ENCODE assay signal across 19 cellular contexts in genomic region chr5:131786036-131786435, GRCh38. TPM values are rescaled to one million over a fixed set of nuclear protein-coding genes. Genes with fewer than 3 reads are reported as not detected.
DNase-seq lines count a peak whose midpoint lies in the region; FAIRE-seq and TF ChIP-seq lines count a peak whose summit lies in the region.
"Had no signal": no experiment of that assay in that cellular context is flagged by ENCODE, and none has a peak within 500 bp of the region (broad histone marks: within the 10 kb centered on the region; RNA-seq: fewer than 3 reads in every experiment).

No MANE protein-coding gene starts in this region.

- H3K9me3 ChIP-seq in WERI-Rb-1 (ENCODE audit: severe bottlenecking) (no peaks in the 10 kb centered on the region), tibial artery (no peaks in the 10 kb centered on the region)
- H3K9me3 ChIP-seq: Caco-2 had no signal

- H3K27ac ChIP-seq in WERI-Rb-1 = no peak overlapping the region
- no peak overlapping the region for H3K27ac ChIP-seq in tibial artery
- H3K27ac ChIP-seq: GM23248 had no signal

- intact Hi-C loops in tibial artery (cut with DNase I; ENCODE audit: low total_unique reads) = no loop called here

- DNase-seq in SK-MEL-5 (ENCODE audit: low read depth, low spot score) (peak; percentile 69), foreskin melanocyte (peak; percentile 86), superior temporal gyrus (ENCODE audit: extremely low spot score) (peak; percentile 29), WERI-Rb-1 (no peak), tibial artery (no peak), RKO (ENCODE audit: low spot score) (no peak)
- DNase-seq: C1 segment of cervical spinal cord; Caco-2; CD4-positive, alpha-beta memory T cell; DMS153; DND-41; GDM1; GM23248; H7; HCEC 1CT had no signal

- H3K4me1 ChIP-seq in tibial artery = peaks cover 0 to 52% (median 19%) of the 10 kb centered on the region in 4 donors

- FAIRE-seq in G401.6 (lab: Jason Lieb, UNC) = peak; percentile 11
- FAIRE-seq: GM12891, GM19239, H1 had no signal

- H3K36me3 ChIP-seq in WERI-Rb-1 = no peaks in the 10 kb centered on the region; the same call in 1 of the 2 replicates
- no peaks in the 10 kb centered on the region for H3K36me3 ChIP-seq in tibial artery

- H3K4me3 ChIP-seq in WERI-Rb-1 (ENCODE audit: low read depth, low read length) (no peak overlapping the region), tibial artery (no peak overlapping the region)
- H3K4me3 ChIP-seq: GM23248 had no signal

- TF ChIP-seq CTCF in WERI-Rb-1 (IDR thresholded peaks at IDR 0.05; ENCODE audit: low read depth, low read length) (no peak), tibial artery (IDR thresholded peaks at IDR 0.05) (no peak)

- in situ Hi-C loops in SK-MEL-5 (cut with HindIII; ENCODE audit: low pct_unique_long_range_greater_than_20kb, low sequenced_read_pairs) = no loop called here

- H3K27me3 ChIP-seq in WERI-Rb-1 (ENCODE audit: insufficient read depth, low read depth, severe bottlenecking) (no peaks in the 10 kb centered on the region), tibial artery (no peaks in the 10 kb centered on the region)

RNA-seq across cellular contexts. Expression of gene FNIP1, which starts 10.8 kb away (rescaled TPM):
- total RNA-seq in SK-MEL-5 (2014; rRNA removed; shearing (Covaris generic)) = 36.2 and 39.4 TPM in 2 replicates
- 12.6 and 18.2 TPM in 2 replicates for polyA plus RNA-seq in SK-MEL-5 (2015; cell fraction: cytosol; rRNA removed)
- 50.5 and 53.3 TPM in 2 replicates for polyA plus RNA-seq in SK-MEL-5 (2015; cell fraction: nucleus; rRNA removed)

Comparison
In these comparisons a context has a peak if more than half of its experiments do, and no peak if none do; other contexts are left out.
1. DNase-seq: peak in SK-MEL-5 (single experiment), foreskin melanocyte (single experiment) and superior temporal gyrus (single experiment); none in WERI-Rb-1 (single experiment), tibial artery (0 of 2) and RKO (single experiment).